Comparison of ENCODE assay signal across 12 cellular contexts in genomic region chr15:30175291-30175690, GRCh38. TPM values are rescaled to one million over a fixed set of nuclear protein-coding genes. Genes with fewer than 3 reads are reported as not detected.
DNase-seq lines count a peak whose midpoint lies in the region; ATAC-seq and TF ChIP-seq lines count a peak whose summit lies in the region.
"Not testable (repeated sequence)": the region's sequence is repeated elsewhere in the genome, so short reads cannot be mapped to it uniquely, and the experiment has no call there.
"Had no signal": no experiment of that assay in that cellular context is flagged by ENCODE, and none has a peak within 500 bp of the region (broad histone marks: within the 10 kb centered on the region; RNA-seq: fewer than 3 reads in every experiment).

No MANE protein-coding gene starts in this region.

- H3K9ac ChIP-seq in BLaER1: not testable (repeated sequence)

- not testable (repeated sequence) for TF ChIP-seq POLR2A in esophagus muscularis mucosa (IDR thresholded peaks at IDR 0.05; ENCODE audit: low read depth); sigmoid colon (IDR thresholded peaks at IDR 0.05)

- not testable (repeated sequence) for H3K27ac ChIP-seq in BLaER1; RWPE2 (ENCODE audit: poor library complexity, severe bottlenecking); esophagus muscularis mucosa (replicated peaks in 1 of 4); sigmoid colon

- not testable (repeated sequence) for H4K20me1 ChIP-seq in BLaER1

- not testable (repeated sequence) for H3K9me3 ChIP-seq in BLaER1; RWPE2 (ENCODE audit: severe bottlenecking); esophagus muscularis mucosa; sigmoid colon

- DNase-seq in RWPE2 (ENCODE audit: low spot score): peak; percentile 70
- peak; percentile 82 for DNase-seq in chondrocyte (ENCODE audit: low spot score)
- DNase-seq in esophagus muscularis mucosa (ENCODE audit: extremely low spot score): peak; percentile 42
- peak; percentile 32 for DNase-seq in islet precursor cell
- not testable (repeated sequence) for DNase-seq in natural killer cell
- peak; percentile 27 for DNase-seq in sigmoid colon

- not testable (repeated sequence) for H3K27ac Mint-ChIP-seq in chondrocyte (ENCODE audit: unreplicated experiment); natural killer cell

- intact Hi-C loops in esophagus muscularis mucosa (cut with DNase I); natural killer cell (cut with micrococcal nuclease); sigmoid colon (cut with DNase I): not testable (repeated sequence)

- not testable (repeated sequence) for H3K27me3 Mint-ChIP-seq in chondrocyte (ENCODE audit: low read depth); natural killer cell (ENCODE audit: low read depth in 2 of 2)

- H3K4me1 Mint-ChIP-seq in chondrocyte (ENCODE audit: low read depth); natural killer cell: not testable (repeated sequence)

- not testable (repeated sequence) for TF ChIP-seq CTCF in RWPE2 (IDR thresholded peaks at IDR 0.05; ENCODE audit: poor library complexity, severe bottlenecking); chondrocyte (IDR thresholded peaks at IDR 0.05); esophagus muscularis mucosa (IDR thresholded peaks at IDR 0.05); natural killer cell (IDR thresholded peaks at IDR 0.05); sigmoid colon (IDR thresholded peaks at IDR 0.05)

- not testable (repeated sequence) for H3K4me3 ChIP-seq in BLaER1; RWPE2 (ENCODE audit: severe bottlenecking); esophagus muscularis mucosa; sigmoid colon

- not testable (repeated sequence) for H3K27me3 ChIP-seq in BLaER1; RWPE2 (ENCODE audit: insufficient read depth, poor library complexity, severe bottlenecking); esophagus muscularis mucosa; sigmoid colon

- H3K4me3 Mint-ChIP-seq in chondrocyte (ENCODE audit: unreplicated experiment): not testable (repeated sequence)
- peak overlapping the region; percentile 21 for H3K4me3 Mint-ChIP-seq in natural killer cell

- not testable (repeated sequence) for TF ChIP-seq EP300 in esophagus muscularis mucosa (IDR thresholded peaks at IDR 0.05); sigmoid colon (IDR thresholded peaks at IDR 0.05)

- H3K36me3 Mint-ChIP-seq in chondrocyte (ENCODE audit: low read depth); natural killer cell: not testable (repeated sequence)

- ATAC-seq in RWPE2 (ENCODE audit: low read depth); natural killer cell: not testable (repeated sequence)

- not testable (repeated sequence) for H3K36me3 ChIP-seq in BLaER1; RWPE2 (ENCODE audit: low read depth); esophagus muscularis mucosa; sigmoid colon

- not testable (repeated sequence) for H3K4me1 ChIP-seq in BLaER1; RWPE2 (ENCODE audit: insufficient read depth, poor library complexity, severe bottlenecking); esophagus muscularis mucosa; sigmoid colon

- H3K9me3 Mint-ChIP-seq in chondrocyte (ENCODE audit: low read depth); natural killer cell: not testable (repeated sequence)

- H3K4me2 ChIP-seq in BLaER1: peak overlapping the region; percentile 42; the same call in 1 of the 2 replicates

- WGBS in esophagus muscularis mucosa: 80% methylated on average over 2 of the region's 6 CpGs
- WGBS in sigmoid colon, 2 donors: 93 to 94% methylated on average over 5 of the region's 6 CpGs

RNA-seq across cellular contexts. Expression of gene GOLGA8T, which starts 40.4 kb away (rescaled TPM):
- total RNA-seq in chondrocyte (0.20 TPM in 1 of 3 replicates, not detected in the others), esophagus muscularis mucosa (not detected), natural killer cell (1 to 10 TPM; 2.6 to 4.0 (median 3.0) TPM), sigmoid colon (under 1 TPM in 1 of 4 donors, not detected in 3; 0.49 TPM)
- polyA plus RNA-seq in sigmoid colon: under 1 TPM in 1 of 3 donors, not detected in 2; 0.12 TPM
- total RNA-seq: Calu3 had no signal
- polyA plus RNA-seq: BJ; CD14-positive monocyte; CD4-positive, alpha-beta memory T cell; GM23338 had no signal
